In the genomic region with DNA sequence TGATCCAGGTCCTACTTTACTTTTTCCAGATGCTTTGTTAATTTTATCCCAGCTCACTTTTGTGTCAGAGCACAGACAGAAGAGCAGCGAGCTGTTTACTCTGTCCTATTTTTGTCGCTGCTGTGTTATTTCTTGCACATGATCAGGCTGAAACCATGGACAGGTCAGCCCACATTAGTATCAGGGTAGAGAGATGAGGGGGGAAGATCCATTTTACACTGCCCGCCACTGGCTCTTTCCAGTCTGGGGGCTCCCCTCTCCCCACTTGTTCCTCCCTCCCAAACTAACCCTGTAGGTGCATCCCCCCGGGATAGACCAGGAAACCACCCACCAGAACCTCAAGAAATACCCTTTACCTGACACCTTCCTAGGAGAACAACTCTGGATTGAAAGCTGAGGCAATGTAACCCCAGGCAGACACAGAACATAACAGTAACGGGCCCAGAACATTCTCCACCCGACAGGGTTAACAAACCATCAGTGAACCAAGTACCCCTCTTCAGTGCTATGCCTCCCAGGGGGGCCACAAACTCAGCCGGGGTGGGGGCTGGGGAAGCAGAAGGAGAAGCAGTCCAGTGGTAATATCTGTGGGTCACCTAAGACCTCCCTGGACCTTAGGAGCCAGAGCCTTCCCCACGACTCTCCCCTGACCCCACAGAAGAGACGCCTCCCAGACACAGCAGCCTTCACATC, we compare ENCODE assay signal across 14 cellular contexts. TPM values are rescaled to one million over a fixed set of nuclear protein-coding genes. Genes with fewer than 3 reads are reported as not detected.
A peak's percentile ranks its signal among the peaks of the same experiment; 100 is the strongest.
DNase-seq lines count a peak whose midpoint lies in the region; ATAC-seq and FAIRE-seq lines count a peak whose summit lies in the region.
"Had no signal": no experiment of that assay in that cellular context is flagged by ENCODE, and none has a peak within 500 bp of the region (broad histone marks: within the 10 kb centered on the region; RNA-seq: fewer than 3 reads in every experiment).

No MANE protein-coding gene starts in this region.

- H3K27me3 ChIP-seq in MG63 = no peaks in the 10 kb centered on the region
- H3K27me3 ChIP-seq: BE2C had no signal

- POLR2A ChIA-PET in activated naive CD8-positive, alpha-beta T cell treated with anti-CD3 and anti-CD28 coated beads, Interleukin-2, amount 10 ng/mL, durations not matched to agents 7 days and 5 days (lab: Charles Lee) = no interaction called here

- H3K9me3 Mint-ChIP-seq in activated naive CD8-positive, alpha-beta T cell treated with anti-CD3 and anti-CD28 coated beads, Interleukin-2, amount 10 ng/mL, durations not matched to agents 7 days and 5 days = no peaks in the 10 kb centered on the region
- H3K9me3 Mint-ChIP-seq in activated naive CD8-positive, alpha-beta T cell treated with anti-CD3 and anti-CD28 coated beads, Interleukin-2, amount 50 U/mL, for 24 hours = no peaks in the 10 kb centered on the region
- H3K9me3 Mint-ChIP-seq in activated T-helper 17 cell treated with anti-CD3 and anti-CD28 coated beads, Interleukin-2, amount 50 U/mL, for 72 hours = no peaks in the 10 kb centered on the region
- no peaks in the 10 kb centered on the region for H3K9me3 Mint-ChIP-seq in stimulated activated naive B cell treated with anti-CD40 and anti-IgM and Interleukin-4, amounts not matched to agents 10 μg/mL and 1 μg/mL and 100 μg/mL, for 72 hours

- H3K27me3 Mint-ChIP-seq in activated naive CD8-positive, alpha-beta T cell treated with anti-CD3 and anti-CD28 coated beads, Interleukin-2, amount 10 ng/mL, durations not matched to agents 7 days and 5 days = no peaks in the 10 kb centered on the region
- no peaks in the 10 kb centered on the region for H3K27me3 Mint-ChIP-seq in activated naive CD8-positive, alpha-beta T cell treated with anti-CD3 and anti-CD28 coated beads, Interleukin-2, amount 50 U/mL, for 24 hours
- H3K27me3 Mint-ChIP-seq in activated T-helper 17 cell treated with anti-CD3 and anti-CD28 coated beads, Interleukin-2, amount 50 U/mL, for 72 hours = no peaks in the 10 kb centered on the region
- H3K27me3 Mint-ChIP-seq in stimulated activated naive B cell treated with anti-CD40 and anti-IgM and Interleukin-4, amounts not matched to agents 10 μg/mL and 1 μg/mL and 100 μg/mL, for 72 hours = no peaks in the 10 kb centered on the region

- no peak for ATAC-seq in activated naive CD8-positive, alpha-beta T cell treated with anti-CD3 and anti-CD28 coated beads, Interleukin-2, amount 10 ng/mL, durations not matched to agents 7 days and 5 days (ENCODE audit: low read depth)
- ATAC-seq in activated naive CD8-positive, alpha-beta T cell treated with anti-CD3 and anti-CD28 coated beads, Interleukin-2, amount 50 U/mL, for 24 hours = no peak
- no peak for ATAC-seq in activated T-helper 17 cell treated with anti-CD3 and anti-CD28 coated beads, Interleukin-2, amount 50 U/mL, for 72 hours (replicated peaks)
- ATAC-seq in stimulated activated naive B cell treated with anti-CD40 and anti-IgM and Interleukin-4, amounts not matched to agents 10 μg/mL and 1 μg/mL and 100 μg/mL, for 72 hours (replicated peaks) = no peak

- FAIRE-seq in urothelium cell line (lab: Jason Lieb, UNC) = no peak
- FAIRE-seq: G401.6 had no signal

- no peak overlapping the region for H3K4me3 Mint-ChIP-seq in activated naive CD8-positive, alpha-beta T cell treated with anti-CD3 and anti-CD28 coated beads, Interleukin-2, amount 10 ng/mL, durations not matched to agents 7 days and 5 days
- H3K4me3 Mint-ChIP-seq in activated naive CD8-positive, alpha-beta T cell treated with anti-CD3 and anti-CD28 coated beads, Interleukin-2, amount 50 U/mL, for 24 hours = no peak overlapping the region
- H3K4me3 Mint-ChIP-seq in activated T-helper 17 cell treated with anti-CD3 and anti-CD28 coated beads, Interleukin-2, amount 50 U/mL, for 72 hours = no peak overlapping the region
- H3K4me3 Mint-ChIP-seq in stimulated activated naive B cell treated with anti-CD40 and anti-IgM and Interleukin-4, amounts not matched to agents 10 μg/mL and 1 μg/mL and 100 μg/mL, for 72 hours = peak overlapping the region in 1 of 2 donors; percentile 18

- H3K36me3 Mint-ChIP-seq in activated naive CD8-positive, alpha-beta T cell treated with anti-CD3 and anti-CD28 coated beads, Interleukin-2, amount 10 ng/mL, durations not matched to agents 7 days and 5 days = peaks cover 2% of the 10 kb centered on the region
- peaks cover 37% of the 10 kb centered on the region for H3K36me3 Mint-ChIP-seq in activated naive CD8-positive, alpha-beta T cell treated with anti-CD3 and anti-CD28 coated beads, Interleukin-2, amount 50 U/mL, for 24 hours (ENCODE audit: low read depth)
- H3K36me3 Mint-ChIP-seq in activated T-helper 17 cell treated with anti-CD3 and anti-CD28 coated beads, Interleukin-2, amount 50 U/mL, for 72 hours (ENCODE audit: low read depth) = peaks cover 61% of the 10 kb centered on the region
- peaks cover 24 to 35% of the 10 kb centered on the region in 2 donors for H3K36me3 Mint-ChIP-seq in stimulated activated naive B cell treated with anti-CD40 and anti-IgM and Interleukin-4, amounts not matched to agents 10 μg/mL and 1 μg/mL and 100 μg/mL, for 72 hours

- H3K4me1 Mint-ChIP-seq in activated naive CD8-positive, alpha-beta T cell treated with anti-CD3 and anti-CD28 coated beads, Interleukin-2, amount 10 ng/mL, durations not matched to agents 7 days and 5 days = peaks cover 38% of the 10 kb centered on the region
- peaks cover 41% of the 10 kb centered on the region for H3K4me1 Mint-ChIP-seq in activated naive CD8-positive, alpha-beta T cell treated with anti-CD3 and anti-CD28 coated beads, Interleukin-2, amount 50 U/mL, for 24 hours
- H3K4me1 Mint-ChIP-seq in activated T-helper 17 cell treated with anti-CD3 and anti-CD28 coated beads, Interleukin-2, amount 50 U/mL, for 72 hours = peaks cover 28% of the 10 kb centered on the region
- peaks cover 38 to 59% of the 10 kb centered on the region in 2 donors for H3K4me1 Mint-ChIP-seq in stimulated activated naive B cell treated with anti-CD40 and anti-IgM and Interleukin-4, amounts not matched to agents 10 μg/mL and 1 μg/mL and 100 μg/mL, for 72 hours

- peak overlapping the region; percentile 66 for H3K27ac Mint-ChIP-seq in activated naive CD8-positive, alpha-beta T cell treated with anti-CD3 and anti-CD28 coated beads, Interleukin-2, amount 10 ng/mL, durations not matched to agents 7 days and 5 days
- no peak overlapping the region for H3K27ac Mint-ChIP-seq in activated naive CD8-positive, alpha-beta T cell treated with anti-CD3 and anti-CD28 coated beads, Interleukin-2, amount 50 U/mL, for 24 hours
- H3K27ac Mint-ChIP-seq in activated T-helper 17 cell treated with anti-CD3 and anti-CD28 coated beads, Interleukin-2, amount 50 U/mL, for 72 hours = peak overlapping the region; percentile 34
- peak overlapping the region; percentile 61 for H3K27ac Mint-ChIP-seq in stimulated activated naive B cell treated with anti-CD40 and anti-IgM and Interleukin-4, amounts not matched to agents 10 μg/mL and 1 μg/mL and 100 μg/mL, for 72 hours

- DNase-seq in activated naive CD8-positive, alpha-beta T cell treated with anti-CD3 and anti-CD28 coated beads, Interleukin-2, amount 10 ng/mL, durations not matched to agents 7 days and 5 days = no peak
- DNase-seq in activated naive CD8-positive, alpha-beta T cell treated with anti-CD3 and anti-CD28 coated beads, Interleukin-2, amount 50 U/mL, for 24 hours = no peak
- DNase-seq in mesenteric fat pad (ENCODE audit: low spot score) (peak; percentile 53), AML-193 (lab: John Stamatoyannopoulos, UW) (no peak), MG63 (no peak), urothelium cell line (ENCODE audit: low spot score) (no peak)
- DNase-seq in stimulated activated naive B cell treated with anti-CD40 and anti-IgM and Interleukin-4, amounts not matched to agents 10 μg/mL and 1 μg/mL and 100 μg/mL, for 72 hours = no peak
- DNase-seq: BE2C; hippocampal formation; lower lobe of right lung; posterior cingulate gyrus; stimulated activated CD4-positive, alpha-beta T cell treated with anti-CD3 and anti-CD28 coated beads, Interleukin-1b, Interleukin-23, amount 100 ng/mL, for 48 hours had no signal

- no peaks in the 10 kb centered on the region for H3K9me3 ChIP-seq in MG63
- H3K9me3 ChIP-seq: BE2C, lower lobe of right lung had no signal

- peaks cover 61% of the 10 kb centered on the region for H3K36me3 ChIP-seq in MG63

- H3K4me3 ChIP-seq in MG63 = no peak overlapping the region
- H3K4me3 ChIP-seq: lower lobe of right lung had no signal

RNA-seq across cellular contexts. Expression of gene VDAC1, which starts 10.3 kb away (rescaled TPM):
- 100 to 1,000 TPM; 194 to 199 TPM for total RNA-seq in activated naive CD8-positive, alpha-beta T cell treated with anti-CD3 and anti-CD28 coated beads, Interleukin-2, amount 10 ng/mL, durations not matched to agents 7 days and 5 days
- 100 to 1,000 TPM; 334 to 423 TPM for total RNA-seq in activated T-helper 17 cell treated with anti-CD3 and anti-CD28 coated beads, Interleukin-2, amount 50 U/mL, for 72 hours
- 165 TPM for total RNA-seq in mesenteric fat pad
- 680 and 772 TPM in 2 replicates for total RNA-seq in MG63 (2014; rRNA removed; shearing (Covaris generic); ENCODE audit: low replicate concordance)

RNA-seq across cellular contexts. Expression of gene C5orf15, which starts 26.0 kb away (rescaled TPM):
- 10 to 100 TPM; 19.1 to 24.8 TPM for total RNA-seq in activated naive CD8-positive, alpha-beta T cell treated with anti-CD3 and anti-CD28 coated beads, Interleukin-2, amount 10 ng/mL, durations not matched to agents 7 days and 5 days
- total RNA-seq in activated T-helper 17 cell treated with anti-CD3 and anti-CD28 coated beads, Interleukin-2, amount 50 U/mL, for 72 hours = 10 to 100 TPM; 17.9 to 36.8 TPM
- 29.7 TPM for total RNA-seq in mesenteric fat pad
- 96.2 and 153 TPM in 2 replicates for total RNA-seq in MG63 (2014; rRNA removed; shearing (Covaris generic); ENCODE audit: low replicate concordance)
